8 cellular contexts compared by ENCODE assay signal in genomic region chr1:83692524-83693336, GRCh38.
A peak's percentile ranks its signal among the peaks of the same experiment; 100 is the strongest.
DNase-seq lines count a peak whose midpoint lies in the region; ATAC-seq and TF ChIP-seq lines count a peak whose summit lies in the region.

No MANE protein-coding gene starts in this region.

- no peak for TF ChIP-seq POLR2A in heart left ventricle (IDR thresholded peaks at IDR 0.05)

- H3K9me3 Mint-ChIP-seq in WTC11 = peaks cover 26% of the 10 kb centered on the region
- peaks cover 9% of the 10 kb centered on the region for H3K9me3 Mint-ChIP-seq in progenitor cell of endocrine pancreas (ENCODE audit: low read depth)

- POLR2A ChIA-PET in WTC11 (lab: Charles Lee) = interaction anchor here (0.6 to 0.7 kb wide), 4 partner anchors 16 to 119 kb away, joined by 3 to 6 read pairs (median 4); no protein-coding TSS in a partner anchor

- no peaks in the 10 kb centered on the region for H3K27me3 ChIP-seq in HUES6 (ENCODE audit: control insufficient read depth, insufficient read depth, low read length)
- no peaks in the 10 kb centered on the region for H3K27me3 ChIP-seq in heart left ventricle

- H3K27ac Mint-ChIP-seq in WTC11 (peak overlapping the region; percentile 98), progenitor cell of endocrine pancreas (peak overlapping the region; percentile 91)

- H3K9ac ChIP-seq in HUES6 (ENCODE audit: low read length) = peak overlapping the region; percentile 18

- DNase-seq in A172 (ENCODE audit: low spot score) (peak; percentile 34), WTC11 (ENCODE audit: low spot score) (peak; percentile 54), heart left ventricle (peak in 1 of 5 donors; percentile 5), progenitor cell of endocrine pancreas (ENCODE audit: low spot score, unreplicated experiment) (no peak), H4 (ENCODE audit: low spot score) (no peak)

- peak overlapping the region; percentile 45 for H3K4me3 ChIP-seq in HUES6 (ENCODE audit: low read depth, low read length)
- peak overlapping the region in 10 of 12 donors; percentile 3 to 47 (median 38) for H3K4me3 ChIP-seq in heart left ventricle

- H3K9me3 ChIP-seq in HUES6 (ENCODE audit: control insufficient read depth, insufficient read depth, low read depth, low read length) (0 out of 2 replicates have a peak, but pooled peaks cover 3% of the 10 kb centered on the region), heart left ventricle (peaks cover 0 to 15% (median 1%) of the 10 kb centered on the region in 12 donors)

- H3K36me3 Mint-ChIP-seq in WTC11 = peaks cover 25% of the 10 kb centered on the region
- H3K36me3 Mint-ChIP-seq in progenitor cell of endocrine pancreas (ENCODE audit: insufficient read depth) = peaks cover 3% of the 10 kb centered on the region

- CTCF ChIA-PET in WTC11 (lab: Charles Lee) = interaction anchor here (0.6 to 1.4 kb wide), 6 partner anchors 12 to 1064 kb away, joined by 3 to 4 read pairs (median 4); no protein-coding TSS in a partner anchor

- H3K27me3 Mint-ChIP-seq in WTC11 (ENCODE audit: low read depth) = peaks cover 4% of the 10 kb centered on the region; the same call in 1 of the 2 replicates
- H3K27me3 Mint-ChIP-seq in progenitor cell of endocrine pancreas = no peaks in the 10 kb centered on the region

- peak overlapping the region; percentile 58 for H3K4me3 Mint-ChIP-seq in WTC11
- peak overlapping the region; percentile 62 for H3K4me3 Mint-ChIP-seq in progenitor cell of endocrine pancreas (ENCODE audit: low read depth)

- peak; percentile 78 for ATAC-seq in GM18511 (IDR thresholded peaks at IDR 0.05; ENCODE audit: unreplicated experiment)
- peak; percentile 81 for ATAC-seq in WTC11
- peak in 3 of 4 donors; percentile 46 to 76 (median 65) for ATAC-seq in heart left ventricle
- ATAC-seq in GM18520 (IDR thresholded peaks at IDR 0.05; ENCODE audit: unreplicated experiment) = no peak

- intact Hi-C loops in heart left ventricle (cut with DNase I) = no loop called here

- H3K27ac ChIP-seq in HUES6 (ENCODE audit: low read depth, low read length) (peak overlapping the region; percentile 20), heart left ventricle (peak overlapping the region in 6 of 12 donors; percentile 6 to 62 (median 46))

- H3K36me3 ChIP-seq in HUES6 (ENCODE audit: control insufficient read depth, insufficient read depth, low read length) = no peaks in the 10 kb centered on the region
- no peaks in the 10 kb centered on the region for H3K36me3 ChIP-seq in heart left ventricle

- TF ChIP-seq CTCF in WTC11 (IDR thresholded peaks at IDR 0.05) (no peak), heart left ventricle (IDR thresholded peaks at IDR 0.05) (no peak), progenitor cell of endocrine pancreas (IDR thresholded peaks at IDR 0.05; ENCODE audit: unreplicated experiment) (no peak)

- peaks cover 77% of the 10 kb centered on the region for H3K4me1 Mint-ChIP-seq in WTC11
- peaks cover 41% of the 10 kb centered on the region for H3K4me1 Mint-ChIP-seq in progenitor cell of endocrine pancreas (ENCODE audit: low read depth)

- WGBS in heart left ventricle, 4 donors = 10 to 12% (median 11%) methylated on average over 11 to 12 of the region's 12 CpGs

- H3K4me1 ChIP-seq in HUES6 (ENCODE audit: control insufficient read depth, insufficient read depth, low read length) (peaks cover 44% of the 10 kb centered on the region), heart left ventricle (peaks cover 0 to 24% (median 13%) of the 10 kb centered on the region in 12 donors)

TF ChIP-seq in WTC11, 78 proteins besides CTCF, POLR2A, EP300 and RAD21 (continues in another document):
- peak; percentile 66; the same call in 1 of the 2 replicates for TF ChIP-seq MAX (CRISPR knock-in tag; IDR thresholded peaks at IDR 0.05)
- TF ChIP-seq E2F4 (CRISPR knock-in tag; IDR thresholded peaks at IDR 0.05; ENCODE audit: borderline replicate concordance, low read depth) = no peak
- no peak for TF ChIP-seq PRRX2 (CRISPR knock-in tag; IDR thresholded peaks at IDR 0.05)
- no peak for TF ChIP-seq ZNF281 (CRISPR knock-in tag; IDR thresholded peaks at IDR 0.05)
- TF ChIP-seq ZNF232 (CRISPR knock-in tag; IDR thresholded peaks at IDR 0.05) = 0 out of 2 replicates have a peak, but pooled peaks have one; percentile 44
- no peak for TF ChIP-seq AFF4 (CRISPR knock-in tag; IDR thresholded peaks at IDR 0.05; ENCODE audit: borderline replicate concordance)
- peak; percentile 46; the same call in 1 of the 2 replicates for TF ChIP-seq USF1 (CRISPR knock-in tag; IDR thresholded peaks at IDR 0.05)
- TF ChIP-seq USF2 (CRISPR knock-in tag; IDR thresholded peaks at IDR 0.05) = peak; percentile 62
- TF ChIP-seq TEAD1 (CRISPR knock-in tag; IDR thresholded peaks at IDR 0.05) = 0 out of 2 replicates have a peak, but pooled peaks have one; percentile 49
- TF ChIP-seq ZNF423 (CRISPR knock-in tag; IDR thresholded peaks at IDR 0.05) = peak; percentile 45; the same call in 1 of the 2 replicates
- TF ChIP-seq HMGA2 (CRISPR knock-in tag; IDR thresholded peaks at IDR 0.05) = 0 out of 2 replicates have a peak, but pooled peaks have one; percentile 33
- no peak for TF ChIP-seq ETV6 (CRISPR knock-in tag; IDR thresholded peaks at IDR 0.05)

Comparison
In these comparisons a context has a peak if more than half of its experiments do, and no peak if none do; other contexts are left out.
1. DNase-seq: peak in A172 (single experiment) and WTC11 (single experiment); none in progenitor cell of endocrine pancreas (single experiment) and H4 (single experiment).